ENCODE assay signal across 21 cellular contexts in genomic region chr2:173823540-173823939, GRCh38.
"Had no signal": no experiment of that assay in that cellular context is flagged by ENCODE, and none has a peak within 500 bp of the region (broad histone marks: within the 10 kb centered on the region; RNA-seq: fewer than 3 reads in every experiment).

No MANE protein-coding gene starts in this region.

- H3K36me3 Mint-ChIP-seq: naive thymus-derived CD4-positive, alpha-beta T cell; stimulated activated naive B cell treated with anti-CD40 and anti-IgM and Interleukin-4, amounts not matched to agents 10 μg/mL and 1 μg/mL and 100 μg/mL, for 72 hours had no signal

- H3K9me3 Mint-ChIP-seq: endodermal cell; naive thymus-derived CD4-positive, alpha-beta T cell; stimulated activated naive B cell treated with anti-CD40 and anti-IgM and Interleukin-4, amounts not matched to agents 10 μg/mL and 1 μg/mL and 100 μg/mL, for 72 hours; stimulated activated naive CD8-positive, alpha-beta T cell treated with anti-CD3 and anti-CD28 coated beads, Interleukin-15, amount 100 ng/mL, for 72 hours had no signal

- FAIRE-seq: endothelial cell of umbilical vein, kidney had no signal

- DNase-seq: effector CD4-positive, alpha-beta T cell; endodermal cell; foreskin melanocyte; head of caudate nucleus; kidney; left cardiac atrium; left ventricle myocardium superior; mesendoderm; naive thymus-derived CD4-positive, alpha-beta T cell; sigmoid colon; stimulated activated CD4-positive, alpha-beta T cell treated with anti-CD3 and anti-CD28 coated beads, Interleukin-2, amount 100 ng/mL, for 24 hours; stimulated activated CD4-positive, alpha-beta T cell treated with anti-CD3 and anti-CD28 coated beads, Interleukin-4, amount 100 ng/mL, for 4 hours; stimulated activated naive B cell treated with anti-CD40 and anti-IgM and Interleukin-4, amounts not matched to agents 10 μg/mL and 1 μg/mL and 100 μg/mL, for 72 hours; stimulated activated naive CD8-positive, alpha-beta T cell treated with anti-CD3 and anti-CD28 coated beads, Interleukin-15, amount 100 ng/mL, for 72 hours; testis; transverse colon had no signal

- H3K27ac Mint-ChIP-seq: endodermal cell; naive thymus-derived CD4-positive, alpha-beta T cell; stimulated activated naive CD8-positive, alpha-beta T cell treated with anti-CD3 and anti-CD28 coated beads, Interleukin-15, amount 100 ng/mL, for 72 hours had no signal

- H3K27me3 ChIP-seq: hepatocyte, sigmoid colon, testis, transverse colon had no signal

- H3K36me3 ChIP-seq: sigmoid colon, transverse colon had no signal

- H3K4me3 ChIP-seq: coronary artery, hepatocyte, lung, sigmoid colon, skin epidermis, testis, transverse colon had no signal

- H3K4me3 Mint-ChIP-seq: endodermal cell; naive thymus-derived CD4-positive, alpha-beta T cell; stimulated activated naive B cell treated with anti-CD40 and anti-IgM and Interleukin-4, amounts not matched to agents 10 μg/mL and 1 μg/mL and 100 μg/mL, for 72 hours; stimulated activated naive CD8-positive, alpha-beta T cell treated with anti-CD3 and anti-CD28 coated beads, Interleukin-15, amount 100 ng/mL, for 72 hours had no signal

- H3K4me1 Mint-ChIP-seq: endodermal cell; naive thymus-derived CD4-positive, alpha-beta T cell had no signal
